19 cellular contexts compared by ENCODE assay signal in the genomic region with DNA sequence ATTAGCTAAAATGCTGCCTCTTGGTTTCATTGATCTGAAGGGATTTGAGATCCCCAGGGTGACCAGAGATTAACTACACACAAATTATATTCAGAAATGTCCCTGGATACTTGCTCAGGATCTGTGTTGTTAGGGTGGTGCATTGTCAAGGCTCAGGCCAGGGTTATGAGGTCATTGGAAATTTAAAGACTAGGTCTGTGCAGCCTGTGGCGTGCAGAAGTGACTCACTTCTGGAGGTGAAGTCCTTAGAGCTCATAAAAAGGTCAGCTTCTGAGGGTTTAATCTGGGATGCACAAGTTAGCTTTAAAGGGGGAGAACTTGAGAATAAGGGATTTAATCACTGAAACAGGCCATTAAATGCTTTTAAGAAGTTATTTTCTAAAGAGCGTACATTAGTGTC. TPM values are rescaled to one million over a fixed set of nuclear protein-coding genes. Genes with fewer than 3 reads are reported as not detected.
DNase-seq lines count a peak whose midpoint lies in the region; ATAC-seq and TF ChIP-seq lines count a peak whose summit lies in the region.
"Had no signal": no experiment of that assay in that cellular context is flagged by ENCODE, and none has a peak within 500 bp of the region (broad histone marks: within the 10 kb centered on the region; RNA-seq: fewer than 3 reads in every experiment).

No MANE protein-coding gene starts in this region.

- H3K27ac ChIP-seq in neural progenitor cell (no peak overlapping the region), SJCRH30 (no peak overlapping the region)
- H3K27ac ChIP-seq: GM23248 had no signal

- H3K36me3 ChIP-seq in neural progenitor cell: no peaks in the 10 kb centered on the region
- H3K36me3 ChIP-seq in SJCRH30: no peaks in the 10 kb centered on the region

- TF ChIP-seq CTCF in neural progenitor cell (IDR thresholded peaks at IDR 0.05): no peak

- peak overlapping the region; percentile 97 for H3K27ac Mint-ChIP-seq in neural progenitor cell
- H3K27ac Mint-ChIP-seq in activated naive CD4-positive, alpha-beta T cell treated with anti-CD3 and anti-CD28 coated beads, Interleukin-2, amount 10 ng/mL, durations not matched to agents 7 days and 5 days: no peak overlapping the region
- H3K27ac Mint-ChIP-seq: CD4-positive, alpha-beta memory T cell had no signal

- no peak overlapping the region for H3K9ac ChIP-seq in neural progenitor cell
- H3K9ac ChIP-seq: GM23248 had no signal

- H3F3A ChIP-seq in neural progenitor cell (ENCODE audit: low read depth): no peaks in the 10 kb centered on the region

- H2AFZ ChIP-seq in neural progenitor cell (replicated peaks): no peak overlapping the region
- H2AFZ ChIP-seq: GM23248 had no signal

- no peaks in the 10 kb centered on the region for H3K79me2 ChIP-seq in neural progenitor cell (ENCODE audit: low read depth)

- no peaks in the 10 kb centered on the region for H3K27me3 ChIP-seq in neural progenitor cell
- no peaks in the 10 kb centered on the region for H3K27me3 ChIP-seq in SJCRH30

- H3K9me3 ChIP-seq in neural progenitor cell (ENCODE audit: low read depth) (no peaks in the 10 kb centered on the region), SJCRH30 (replicated peaks) (no peaks in the 10 kb centered on the region)

- no peak for DNase-seq in left ventricle myocardium superior
- no peak for DNase-seq in left cardiac atrium
- peak; percentile 52 for DNase-seq in NCI-H2227 treated with DMSO at 0.1 percent for 48 hours (lab: John Stamatoyannopoulos, UW)
- DNase-seq in neural progenitor cell (ENCODE audit: low spot score): no peak
- DNase-seq in activated naive CD4-positive, alpha-beta T cell treated with anti-CD3 and anti-CD28 coated beads, Interleukin-2, amount 10 ng/mL, durations not matched to agents 7 days and 5 days: no peak
- no peak for DNase-seq in SJCRH30
- DNase-seq: C1 segment of cervical spinal cord; Calu3; CD4-positive, alpha-beta memory T cell; COR-L47; DMS53; EL; GDM1; GM23248; H7; HCEC 1CT had no signal

- CTCF ChIA-PET in activated naive CD4-positive, alpha-beta T cell treated with anti-CD3 and anti-CD28 coated beads, Interleukin-2, amount 10 ng/mL, durations not matched to agents 7 days and 5 days (lab: Charles Lee): no interaction called here

- intact Hi-C loops in left ventricle myocardium superior (cut with micrococcal nuclease): no loop called here
- intact Hi-C loops in left cardiac atrium (cut with DNase I): no loop called here

- H3K27me3 Mint-ChIP-seq in neural progenitor cell (ENCODE audit: insufficient read depth, low read depth): peaks cover 2% of the 10 kb centered on the region
- no peaks in the 10 kb centered on the region for H3K27me3 Mint-ChIP-seq in activated naive CD4-positive, alpha-beta T cell treated with anti-CD3 and anti-CD28 coated beads, Interleukin-2, amount 10 ng/mL, durations not matched to agents 7 days and 5 days
- H3K27me3 Mint-ChIP-seq: CD4-positive, alpha-beta memory T cell had no signal

- H3K4me3 Mint-ChIP-seq in neural progenitor cell: peak overlapping the region; percentile 28
- H3K4me3 Mint-ChIP-seq in activated naive CD4-positive, alpha-beta T cell treated with anti-CD3 and anti-CD28 coated beads, Interleukin-2, amount 10 ng/mL, durations not matched to agents 7 days and 5 days: no peak overlapping the region
- H3K4me3 Mint-ChIP-seq: CD4-positive, alpha-beta memory T cell had no signal

- peaks cover 56% of the 10 kb centered on the region for H3K4me1 Mint-ChIP-seq in neural progenitor cell
- no peaks in the 10 kb centered on the region for H3K4me1 Mint-ChIP-seq in activated naive CD4-positive, alpha-beta T cell treated with anti-CD3 and anti-CD28 coated beads, Interleukin-2, amount 10 ng/mL, durations not matched to agents 7 days and 5 days
- H3K4me1 Mint-ChIP-seq: CD4-positive, alpha-beta memory T cell had no signal

- H3K36me3 Mint-ChIP-seq in neural progenitor cell: peaks cover 10% of the 10 kb centered on the region
- no peaks in the 10 kb centered on the region for H3K36me3 Mint-ChIP-seq in activated naive CD4-positive, alpha-beta T cell treated with anti-CD3 and anti-CD28 coated beads, Interleukin-2, amount 10 ng/mL, durations not matched to agents 7 days and 5 days
- H3K36me3 Mint-ChIP-seq: CD4-positive, alpha-beta memory T cell had no signal

- H4K20me1 ChIP-seq in neural progenitor cell (ENCODE audit: low read depth): no peaks in the 10 kb centered on the region

- peak; percentile 27 for ATAC-seq in left ventricle myocardium superior
- no peak for ATAC-seq in left cardiac atrium
- ATAC-seq: GM12878 had no signal

- H3K4me3 ChIP-seq in neural progenitor cell (no peak overlapping the region), SJCRH30 (no peak overlapping the region)
- H3K4me3 ChIP-seq: GM12878, GM23248 had no signal

- peaks cover 23% of the 10 kb centered on the region for H3K9me3 Mint-ChIP-seq in neural progenitor cell
- H3K9me3 Mint-ChIP-seq in activated naive CD4-positive, alpha-beta T cell treated with anti-CD3 and anti-CD28 coated beads, Interleukin-2, amount 10 ng/mL, durations not matched to agents 7 days and 5 days: peaks cover 2% of the 10 kb centered on the region

- H3K4me2 ChIP-seq in neural progenitor cell: no peak overlapping the region

- no peaks in the 10 kb centered on the region for H3K4me1 ChIP-seq in neural progenitor cell
- H3K4me1 ChIP-seq in SJCRH30: no peaks in the 10 kb centered on the region

RNA-seq across cellular contexts. Expression of a gene that starts 23.5 kb away (rescaled TPM):
- total RNA-seq in left ventricle myocardium superior (0.40 TPM), left cardiac atrium (under 1 TPM; 0.18 to 0.41 TPM), neural progenitor cell (ENCODE audit: low replicate concordance) (0.84 TPM in 1 of 2 replicates, not detected in the other)
- 0.05 TPM in 1 of 2 replicates, not detected in the other for total RNA-seq in SJCRH30 (2014; rRNA removed; shearing (Covaris generic))
- total RNA-seq: A172; A673; Calu3; CD4-positive, alpha-beta memory T cell; GM12878; GM23248 had no signal
